ENCODE assay signal across 14 cellular contexts in the genomic region with DNA sequence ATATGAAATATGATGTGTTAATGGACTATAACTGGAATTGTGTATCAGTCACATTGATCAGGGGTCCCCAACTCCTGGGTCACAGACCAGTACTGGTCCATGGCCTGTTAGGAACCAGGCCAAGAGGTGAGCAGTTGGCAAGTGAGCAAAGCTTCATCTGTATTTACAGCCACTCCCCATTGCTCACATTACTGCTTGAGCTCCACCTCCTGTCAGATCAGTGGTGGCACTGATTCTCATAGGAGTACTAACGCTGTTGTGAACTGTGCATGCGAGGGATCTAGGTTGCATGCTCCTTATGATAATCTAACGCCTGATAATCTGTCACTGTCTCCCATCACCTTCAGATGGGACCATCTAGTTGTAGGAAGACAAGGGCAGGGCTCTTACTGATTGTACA.
DNase-seq lines count a peak whose midpoint lies in the region; ATAC-seq, FAIRE-seq and TF ChIP-seq lines count a peak whose summit lies in the region.
"Had no signal": no experiment of that assay in that cellular context is flagged by ENCODE, and none has a peak within 500 bp of the region (broad histone marks: within the 10 kb centered on the region; RNA-seq: fewer than 3 reads in every experiment).

No MANE protein-coding gene starts in this region.

- H3K79me2 ChIP-seq in osteoblast (ENCODE audit: insufficient read depth, low read length): peaks cover 97% of the 10 kb centered on the region

- H3K4me3 Mint-ChIP-seq in activated T-helper 17 cell treated with anti-CD3 and anti-CD28 coated beads, Interleukin-2, amount 50 U/mL, for 72 hours: no peak overlapping the region
- H3K4me3 Mint-ChIP-seq: activated T-helper 1 cell treated with anti-CD3 and anti-CD28 coated beads, Interleukin-12 subunit alpha, Interleukin-12 subunit beta, Interleukin-2, Interleukin-4 antibody, amounts not matched to agents 30 ng/mL and 10 ng/mL and 1 ng/mL, durations not matched to agents 14 hours and 24 hours and 36 hours had no signal

- peaks cover 41% of the 10 kb centered on the region for H3K36me3 Mint-ChIP-seq in activated T-helper 17 cell treated with anti-CD3 and anti-CD28 coated beads, Interleukin-2, amount 50 U/mL, for 72 hours (ENCODE audit: low read depth)

- H3K9me3 Mint-ChIP-seq in activated T-helper 17 cell treated with anti-CD3 and anti-CD28 coated beads, Interleukin-2, amount 50 U/mL, for 72 hours: no peaks in the 10 kb centered on the region
- H3K9me3 Mint-ChIP-seq: activated T-helper 1 cell treated with anti-CD3 and anti-CD28 coated beads, Interleukin-12 subunit alpha, Interleukin-12 subunit beta, Interleukin-2, Interleukin-4 antibody, amounts not matched to agents 30 ng/mL and 10 ng/mL and 1 ng/mL, durations not matched to agents 14 hours and 24 hours and 36 hours had no signal

- H4K20me1 ChIP-seq in osteoblast (ENCODE audit: insufficient read depth, low read length): peaks cover 35% of the 10 kb centered on the region

- no peak overlapping the region for H3K4me3 ChIP-seq in osteoblast (ENCODE audit: insufficient read depth, low read length)

- DNase-seq in GM10248 (ENCODE audit: extremely low spot score): no peak
- no peak for DNase-seq in D721Med (ENCODE audit: insufficient read length, low spot score)
- DNase-seq in NOMO-1 (lab: John Stamatoyannopoulos, UW; ENCODE audit: unreplicated experiment in 2 of 2): no peak
- no peak for DNase-seq in osteoblast (ENCODE audit: insufficient read length, low spot score, missing footprints)
- DNase-seq in inferior parietal cortex (ENCODE audit: extremely low spot score): no peak
- DNase-seq: cerebellar nuclear complex; NCI-H1694 treated with DMSO at 0.1 percent for 48 hours; stimulated activated naive CD4-positive, alpha-beta T cell treated with Interleukin-2 at 50 U/mL for 16 hours had no signal

- H3K36me3 ChIP-seq in osteoblast (ENCODE audit: insufficient read depth, low read length): peaks cover 14% of the 10 kb centered on the region

- H3K4me1 ChIP-seq in osteoblast (ENCODE audit: insufficient read depth, low read length): no peaks in the 10 kb centered on the region

- H3K9me3 ChIP-seq in osteoblast (ENCODE audit: low read depth, low read length): no peaks in the 10 kb centered on the region

- no peak overlapping the region for H3K27ac ChIP-seq in osteoblast (ENCODE audit: low read depth, low read length)

- no peak overlapping the region for H2AFZ ChIP-seq in osteoblast (ENCODE audit: low read length)

- POLR2A ChIA-PET in GM10248 (lab: Yijun Ruan, JAX): no interaction called here

- no peaks in the 10 kb centered on the region for H3K27me3 Mint-ChIP-seq in activated T-helper 17 cell treated with anti-CD3 and anti-CD28 coated beads, Interleukin-2, amount 50 U/mL, for 72 hours

- peak; percentile 6 for TF ChIP-seq CTCF in GM10248 (IDR thresholded peaks at IDR 0.05; ENCODE audit: control extremely low read depth, extremely low read depth, low read depth, missing control alignments)
- TF ChIP-seq CTCF in D721Med (IDR thresholded peaks at IDR 0.05; ENCODE audit: insufficient read depth, missing control alignments): no peak
- TF ChIP-seq CTCF in osteoblast (IDR thresholded peaks at IDR 0.05; ENCODE audit: extremely low read depth, low read depth, low read length): no peak

- no peak overlapping the region for H3K4me2 ChIP-seq in osteoblast (ENCODE audit: insufficient read depth, low read length)

- H3K27ac Mint-ChIP-seq in activated T-helper 17 cell treated with anti-CD3 and anti-CD28 coated beads, Interleukin-2, amount 50 U/mL, for 72 hours: peak overlapping the region; percentile 58
- H3K27ac Mint-ChIP-seq: activated T-helper 1 cell treated with anti-CD3 and anti-CD28 coated beads, Interleukin-12 subunit alpha, Interleukin-12 subunit beta, Interleukin-2, Interleukin-4 antibody, amounts not matched to agents 30 ng/mL and 10 ng/mL and 1 ng/mL, durations not matched to agents 14 hours and 24 hours and 36 hours had no signal

- H3K4me1 Mint-ChIP-seq in activated T-helper 17 cell treated with anti-CD3 and anti-CD28 coated beads, Interleukin-2, amount 50 U/mL, for 72 hours: peaks cover 18% of the 10 kb centered on the region

- peak; percentile 32 for ATAC-seq in GM19397 (IDR thresholded peaks at IDR 0.05; ENCODE audit: unreplicated experiment)
- peak; percentile 27 for ATAC-seq in HG02981 (IDR thresholded peaks at IDR 0.05; ENCODE audit: unreplicated experiment)
- no peak for ATAC-seq in activated T-helper 17 cell treated with anti-CD3 and anti-CD28 coated beads, Interleukin-2, amount 50 U/mL, for 72 hours (replicated peaks)
- ATAC-seq: HCT116 had no signal

- no peaks in the 10 kb centered on the region for H3K27me3 ChIP-seq in osteoblast (ENCODE audit: insufficient read depth, low read length)

- no peak for FAIRE-seq in D721Med (lab: Jason Lieb, UNC)
- FAIRE-seq: HTR-8/SVneo had no signal

- CTCF ChIA-PET in GM10248 (lab: Yijun Ruan, JAX): interaction anchor here (1.2 to 3.5 kb wide), 4 partner anchors 9 to 188 kb away, joined by 4 to 14 read pairs (median 6); no protein-coding TSS in a partner anchor
